25 cellular contexts compared by ENCODE assay signal in the genomic region with DNA sequence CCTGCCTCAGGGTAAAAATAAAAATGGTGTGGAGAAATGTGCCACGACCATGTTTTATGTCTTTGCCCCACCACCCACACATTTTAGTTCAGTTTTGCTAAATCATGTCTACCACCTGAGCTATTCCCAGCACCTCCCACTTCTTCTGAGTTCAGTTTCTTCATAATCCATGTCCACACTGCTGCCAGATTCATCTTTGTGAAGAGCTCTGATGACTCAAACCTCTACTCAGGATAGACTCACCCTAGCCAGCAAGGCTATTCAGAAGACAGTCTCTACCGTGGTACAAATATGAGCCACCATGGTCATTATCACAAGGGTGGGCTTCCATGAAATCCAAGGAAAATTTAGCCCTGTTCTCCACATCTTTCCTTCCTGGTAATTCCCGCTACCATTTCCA.
"Had no signal": no experiment of that assay in that cellular context is flagged by ENCODE, and none has a peak within 500 bp of the region (broad histone marks: within the 10 kb centered on the region; RNA-seq: fewer than 3 reads in every experiment).

No MANE protein-coding gene starts in this region.

- H3K27ac ChIP-seq: left ventricle myocardium inferior, thoracic aorta had no signal

- H3K4me3 ChIP-seq: left ventricle myocardium inferior, lung, mucosa of descending colon, thoracic aorta had no signal

- ATAC-seq: mucosa of descending colon; natural killer cell treated with Interleukin-12 subunit alpha and Interleukin-12 subunit beta and Interleukin-15 and Interleukin-18, amount 100 ng/mL, for 72 hours; right cardiac atrium had no signal

- H3K27ac Mint-ChIP-seq: activated CD4-positive, alpha-beta memory T cell treated with anti-CD3 and anti-CD28 coated beads for 36 hours; activated CD4-positive, alpha-beta T cell treated with anti-CD3 and anti-CD28 coated beads, Interleukin-2, amount 10 ng/mL, durations not matched to agents 24 days and 14 days; activated naive CD4-positive, alpha-beta T cell treated with anti-CD3 and anti-CD28 coated beads, Interleukin-2, amount 10 ng/mL, durations not matched to agents 7 days and 5 days; activated naive CD8-positive, alpha-beta T cell treated with anti-CD3 and anti-CD28 coated beads, Interleukin-2, amount 10 ng/mL, durations not matched to agents 7 days and 5 days; activated T-helper 1 cell treated with anti-CD3 and anti-CD28 coated beads, Interleukin-12 subunit alpha, Interleukin-12 subunit beta, Interleukin-2, Interleukin-4 antibody, amounts not matched to agents 30 ng/mL and 10 ng/mL and 1 ng/mL, durations not matched to agents 14 hours and 24 hours and 36 hours; dendritic cell treated with granulocyte-macrophage colony-stimulating factor and Interleukin-4, amounts not matched to agents 40 ng/mL and 50 ng/mL, for 4 days; natural killer cell treated with Interleukin-12 subunit alpha and Interleukin-12 subunit beta and Interleukin-15 and Interleukin-18, amount 100 ng/mL, for 72 hours; stimulated activated naive CD8-positive, alpha-beta T cell treated with anti-CD3 and anti-CD28 coated beads, Interleukin-15, Interleukin-2, amounts not matched to agents 100 ng/mL and 50 ng/mL, for 24 hours had no signal

- H3K9me3 ChIP-seq: left ventricle myocardium inferior, mucosa of descending colon, thoracic aorta had no signal

- H3K9me3 Mint-ChIP-seq: activated CD4-positive, alpha-beta memory T cell treated with anti-CD3 and anti-CD28 coated beads for 36 hours; activated CD4-positive, alpha-beta T cell treated with anti-CD3 and anti-CD28 coated beads, Interleukin-2, amount 10 ng/mL, durations not matched to agents 24 days and 14 days; activated naive CD4-positive, alpha-beta T cell treated with anti-CD3 and anti-CD28 coated beads, Interleukin-2, amount 10 ng/mL, durations not matched to agents 7 days and 5 days; central memory CD8-positive, alpha-beta T cell; dendritic cell treated with granulocyte-macrophage colony-stimulating factor and Interleukin-4, amounts not matched to agents 40 ng/mL and 50 ng/mL, for 4 days; natural killer cell treated with Interleukin-12 subunit alpha and Interleukin-12 subunit beta and Interleukin-15 and Interleukin-18, amount 100 ng/mL, for 72 hours; stimulated activated naive CD8-positive, alpha-beta T cell treated with anti-CD3 and anti-CD28 coated beads, Interleukin-15, Interleukin-2, amounts not matched to agents 100 ng/mL and 50 ng/mL, for 24 hours had no signal

- H3K4me1 ChIP-seq: left ventricle myocardium inferior had no signal

- H3K4me1 Mint-ChIP-seq: activated CD4-positive, alpha-beta T cell treated with anti-CD3 and anti-CD28 coated beads, Interleukin-2, amount 10 ng/mL, durations not matched to agents 24 days and 14 days; activated naive CD4-positive, alpha-beta T cell treated with anti-CD3 and anti-CD28 coated beads, Interleukin-2, amount 10 ng/mL, durations not matched to agents 7 days and 5 days; activated naive CD8-positive, alpha-beta T cell treated with anti-CD3 and anti-CD28 coated beads, Interleukin-2, amount 10 ng/mL, durations not matched to agents 7 days and 5 days; central memory CD8-positive, alpha-beta T cell had no signal

- H3K36me3 ChIP-seq: left ventricle myocardium inferior, thoracic aorta had no signal

- H3K4me3 Mint-ChIP-seq: activated CD4-positive, alpha-beta memory T cell treated with anti-CD3 and anti-CD28 coated beads for 36 hours; activated CD4-positive, alpha-beta T cell treated with anti-CD3 and anti-CD28 coated beads, Interleukin-2, amount 10 ng/mL, durations not matched to agents 24 days and 14 days; activated naive CD4-positive, alpha-beta T cell treated with anti-CD3 and anti-CD28 coated beads, Interleukin-2, amount 10 ng/mL, durations not matched to agents 7 days and 5 days; activated naive CD8-positive, alpha-beta T cell treated with anti-CD3 and anti-CD28 coated beads, Interleukin-2, amount 10 ng/mL, durations not matched to agents 7 days and 5 days; activated T-helper 1 cell treated with anti-CD3 and anti-CD28 coated beads, Interleukin-12 subunit alpha, Interleukin-12 subunit beta, Interleukin-2, Interleukin-4 antibody, amounts not matched to agents 30 ng/mL and 10 ng/mL and 1 ng/mL, durations not matched to agents 14 hours and 24 hours and 36 hours; central memory CD8-positive, alpha-beta T cell; dendritic cell treated with granulocyte-macrophage colony-stimulating factor and Interleukin-4, amounts not matched to agents 40 ng/mL and 50 ng/mL, for 4 days; natural killer cell treated with Interleukin-12 subunit alpha and Interleukin-12 subunit beta and Interleukin-15 and Interleukin-18, amount 100 ng/mL, for 72 hours; stimulated activated naive CD8-positive, alpha-beta T cell treated with anti-CD3 and anti-CD28 coated beads, Interleukin-15, Interleukin-2, amounts not matched to agents 100 ng/mL and 50 ng/mL, for 24 hours had no signal

- H3K36me3 Mint-ChIP-seq: activated CD4-positive, alpha-beta memory T cell treated with anti-CD3 and anti-CD28 coated beads for 36 hours; activated naive CD4-positive, alpha-beta T cell treated with anti-CD3 and anti-CD28 coated beads, Interleukin-2, amount 10 ng/mL, durations not matched to agents 7 days and 5 days; activated naive CD8-positive, alpha-beta T cell treated with anti-CD3 and anti-CD28 coated beads, Interleukin-2, amount 10 ng/mL, durations not matched to agents 7 days and 5 days; natural killer cell treated with Interleukin-12 subunit alpha and Interleukin-12 subunit beta and Interleukin-15 and Interleukin-18, amount 100 ng/mL, for 72 hours had no signal

- DNase-seq: activated CD4-positive, alpha-beta memory T cell treated with anti-CD3 and anti-CD28 coated beads for 36 hours; activated CD4-positive, alpha-beta T cell treated with anti-CD3 and anti-CD28 coated beads, Interleukin-2, amount 10 ng/mL, durations not matched to agents 24 days and 14 days; activated CD4-positive, CD25-positive, alpha-beta regulatory T cell treated with anti-CD3 and anti-CD28 coated beads, Interleukin-2, amount 50 U/mL, for 72 hours; activated CD8-positive, alpha-beta memory T cell treated with anti-CD3 and anti-CD28 coated beads, Interleukin-2, amount 50 U/mL, for 4 hours; activated gamma-delta T cell; activated naive CD4-positive, alpha-beta T cell treated with anti-CD3 and anti-CD28 coated beads, Interleukin-2, amount 10 ng/mL, durations not matched to agents 7 days and 5 days; activated naive CD8-positive, alpha-beta T cell treated with anti-CD3 and anti-CD28 coated beads, Interleukin-2, amount 10 ng/mL, durations not matched to agents 7 days and 5 days; activated T-cell treated with anti-CD3 and anti-CD28 coated beads, Interleukin-2, amount 50 U/mL, for 1 hour; amygdala; effector CD8-positive, alpha-beta T cell; erythroblast; foreskin melanocyte; left ventricle myocardium inferior; mucosa of descending colon; right cardiac atrium; stimulated activated CD4-positive, alpha-beta T cell treated with anti-CD3 and anti-CD28 coated beads, Interleukin-2, amount 100 ng/mL, for 48 hours; T-helper 2 cell; trophoblast cell had no signal
